ENCODE assay signal across 8 cellular contexts in genomic region chr2:238425979-238426567, GRCh38. TPM values are rescaled to one million over a fixed set of nuclear protein-coding genes. Genes with fewer than 3 reads are reported as not detected.
A peak's percentile ranks its signal among the peaks of the same experiment; 100 is the strongest.
DNase-seq lines count a peak whose midpoint lies in the region; ATAC-seq and TF ChIP-seq lines count a peak whose summit lies in the region.

No MANE protein-coding gene starts in this region.

- H2BK5ac ChIP-seq in mesendoderm (ENCODE audit: low read length) = no peak overlapping the region

- no peak for DNase-seq in CD4-positive, alpha-beta memory T cell
- DNase-seq in RPMI8226 (peak; percentile 24), mesendoderm (peak; percentile 38), upper lobe of right lung (no peak), mucosa of gallbladder (ENCODE audit: low spot score) (no peak)

- H3K27me3 ChIP-seq in CD4-positive, alpha-beta memory T cell (ENCODE audit: insufficient read depth, low read length) = no peaks in the 10 kb centered on the region
- H3K27me3 ChIP-seq in duodenal mucosa (ENCODE audit: control insufficient read depth in 1 of 2, insufficient read depth in 2 of 2, low read length in 2 of 2) (no peaks in the 10 kb centered on the region), mesendoderm (ENCODE audit: insufficient read depth, low read length, poor library complexity) (no peaks in the 10 kb centered on the region), upper lobe of right lung (no peaks in the 10 kb centered on the region)

- peaks cover 35% of the 10 kb centered on the region for H3K79me2 ChIP-seq in mesendoderm (ENCODE audit: control insufficient read depth, insufficient read depth, low read length)

- peak overlapping the region; percentile 98 for H3K56ac ChIP-seq in mesendoderm (ENCODE audit: low read length)

- H3K18ac ChIP-seq in mesendoderm (ENCODE audit: low read length) = peak overlapping the region; percentile 77

- peaks cover 0 to 2% (median 0%) of the 10 kb centered on the region in 8 donors for H3K9me3 Mint-ChIP-seq in CD4-positive, alpha-beta memory T cell

- CTCF ChIA-PET in CD4-positive, alpha-beta memory T cell (lab: Charles Lee; ENCODE audit: partially characterized antibody) = no interaction called here

- intact Hi-C loops in CD4-positive, alpha-beta memory T cell (cut with micrococcal nuclease) = loop anchor here (1.0 to 10.0 kb wide), 2 partner anchors 101 to 138 kb away; partner anchors contain the start of genes PER2 and TRAF3IP1
- intact Hi-C loops in upper lobe of right lung (cut with DNase I) = no loop called here

- H4K8ac ChIP-seq in mesendoderm (ENCODE audit: low read depth, low read length) = no peak overlapping the region

- H2BK120ac ChIP-seq in mesendoderm (ENCODE audit: low read depth, low read length) = no peak overlapping the region

- no peaks in the 10 kb centered on the region for H3K36me3 ChIP-seq in CD4-positive, alpha-beta memory T cell (ENCODE audit: insufficient read depth, low read length)
- H3K36me3 ChIP-seq in duodenal mucosa (ENCODE audit: control insufficient read depth in 1 of 2, insufficient read depth in 2 of 2, low read length in 2 of 2) = peaks cover 5 to 7% of the 10 kb centered on the region in 2 donors
- no peaks in the 10 kb centered on the region for H3K36me3 ChIP-seq in mesendoderm (ENCODE audit: control insufficient read depth, insufficient read depth, low read length)
- H3K36me3 ChIP-seq in upper lobe of right lung = no peaks in the 10 kb centered on the region

- peaks cover 18% of the 10 kb centered on the region for H3K79me1 ChIP-seq in mesendoderm (ENCODE audit: low read length)

- ATAC-seq in GM19043 (IDR thresholded peaks at IDR 0.05; ENCODE audit: low read depth, unreplicated experiment) (peak; percentile 20), HG03442 (IDR thresholded peaks at IDR 0.05; ENCODE audit: unreplicated experiment) (peak; percentile 8), upper lobe of right lung (peak; percentile 2)

- H3K4me1 ChIP-seq in CD4-positive, alpha-beta memory T cell (ENCODE audit: insufficient read depth, low read length) = peaks cover 32% of the 10 kb centered on the region
- H3K4me1 ChIP-seq in duodenal mucosa (ENCODE audit: control insufficient read depth in 1 of 2, insufficient read depth in 2 of 2, low read length in 2 of 2) = peaks cover 16 to 20% of the 10 kb centered on the region in 2 donors
- peaks cover 7% of the 10 kb centered on the region for H3K4me1 ChIP-seq in mesendoderm (ENCODE audit: control insufficient read depth, low read depth, low read length)
- H3K4me1 ChIP-seq in upper lobe of right lung = peaks cover 21% of the 10 kb centered on the region

- TF ChIP-seq CTCF in upper lobe of right lung (IDR thresholded peaks at IDR 0.05) = no peak

- H2BK15ac ChIP-seq in mesendoderm (replicated peaks; ENCODE audit: low read depth) = no peak overlapping the region

- H3K4me1 Mint-ChIP-seq in CD4-positive, alpha-beta memory T cell = peaks cover 25 to 47% (median 38%) of the 10 kb centered on the region in 4 donors

- H3K9ac ChIP-seq in duodenal mucosa (ENCODE audit: low read depth in 1 of 2, low read length in 2 of 2) = peak overlapping the region; percentile 76 to 95
- peak overlapping the region; percentile 86 for H3K9ac ChIP-seq in mesendoderm (ENCODE audit: low read length)

- H3K9me3 ChIP-seq in CD4-positive, alpha-beta memory T cell (ENCODE audit: control insufficient read depth in 1 of 2, low read length in 2 of 2) = no peaks in the 10 kb centered on the region
- no peaks in the 10 kb centered on the region for H3K9me3 ChIP-seq in duodenal mucosa (ENCODE audit: control insufficient read depth in 1 of 2, low read length in 2 of 2)
- no peaks in the 10 kb centered on the region for H3K9me3 ChIP-seq in upper lobe of right lung

- no peak overlapping the region for H4K5ac ChIP-seq in mesendoderm (ENCODE audit: low read length)

- peak overlapping the region; percentile 83 to 93 (median 90) for H3K4me3 Mint-ChIP-seq in CD4-positive, alpha-beta memory T cell

- H3K4me3 ChIP-seq in CD4-positive, alpha-beta memory T cell (ENCODE audit: low read length in 2 of 2) = peak overlapping the region; percentile 66 to 90
- peak overlapping the region; percentile 94 to 96 for H3K4me3 ChIP-seq in duodenal mucosa (ENCODE audit: low read depth in 1 of 2, low read length in 2 of 2)
- peak overlapping the region; percentile 89 for H3K4me3 ChIP-seq in mesendoderm (ENCODE audit: low read length)
- H3K4me3 ChIP-seq in upper lobe of right lung = peak overlapping the region; percentile 93

- H3K27ac ChIP-seq in CD4-positive, alpha-beta memory T cell (ENCODE audit: low read depth, low read length) = peak overlapping the region; percentile 65
- H3K27ac ChIP-seq in duodenal mucosa (ENCODE audit: low read depth, low read length) (peak overlapping the region; percentile 97), mesendoderm (ENCODE audit: low read depth, low read length) (peak overlapping the region; percentile 98), upper lobe of right lung (peak overlapping the region; percentile 93)

- H3K27ac Mint-ChIP-seq in CD4-positive, alpha-beta memory T cell = peak overlapping the region; percentile 65 to 96 (median 93)

- peak overlapping the region; percentile 93 for H3K4me2 ChIP-seq in mesendoderm (ENCODE audit: low read length)

- WGBS in mesendoderm (ENCODE audit: extremely low coverage, insufficient coverage, low lambda C conversion rate) = no CpG with 5 or more reads among the region's 24 CpGs

- no peak overlapping the region for H3K23ac ChIP-seq in mesendoderm (ENCODE audit: low read length)

- POLR2A ChIA-PET in CD4-positive, alpha-beta memory T cell (lab: Charles Lee; ENCODE audit: partially characterized antibody) = interaction anchor here (1.2 kb wide), 1 partner anchor 14 kb away, joined by 3 read pairs; no protein-coding TSS in a partner anchor

- H3K4ac ChIP-seq in mesendoderm (ENCODE audit: low read depth, low read length) = peak overlapping the region; percentile 17

- no peak overlapping the region for H2AK5ac ChIP-seq in mesendoderm (ENCODE audit: low read length)

- H3K27me3 Mint-ChIP-seq in CD4-positive, alpha-beta memory T cell = no peaks in the 10 kb centered on the region

- H3K36me3 Mint-ChIP-seq in CD4-positive, alpha-beta memory T cell = peaks cover 15 to 20% of the 10 kb centered on the region in 2 donors

RNA-seq across cellular contexts. Expression of gene ASB1, which starts 0.7 kb away (rescaled TPM):
- total RNA-seq in CD4-positive, alpha-beta memory T cell = 10 to 100 TPM; 46.5 to 48.4 TPM
- 10 to 100 TPM; 19.5 to 22.4 TPM for polyA plus RNA-seq in CD4-positive, alpha-beta memory T cell
- polyA plus RNA-seq in mesendoderm (2013, experiment 1 of 2) = 22.0 TPM
- polyA plus RNA-seq in mesendoderm (2013, experiment 2 of 2) = 22.2 TPM
- total RNA-seq in upper lobe of right lung (26.6 TPM), mucosa of gallbladder (24.9 TPM)

Comparison
In these comparisons a context has a peak if more than half of its experiments do, and no peak if none do; other contexts are left out.
1. DNase-seq: peak in RPMI8226 (single experiment) and mesendoderm (single experiment); none in CD4-positive, alpha-beta memory T cell (0 of 5), upper lobe of right lung (single experiment) and mucosa of gallbladder (single experiment).
2. Peak in every context shown above with its lines, with median percentiles within 50 percentile points of each other: H3K27ac ChIP-seq, H3K4me3 ChIP-seq and ATAC-seq.